32 cellular contexts compared by ENCODE assay signal in the genomic region with DNA sequence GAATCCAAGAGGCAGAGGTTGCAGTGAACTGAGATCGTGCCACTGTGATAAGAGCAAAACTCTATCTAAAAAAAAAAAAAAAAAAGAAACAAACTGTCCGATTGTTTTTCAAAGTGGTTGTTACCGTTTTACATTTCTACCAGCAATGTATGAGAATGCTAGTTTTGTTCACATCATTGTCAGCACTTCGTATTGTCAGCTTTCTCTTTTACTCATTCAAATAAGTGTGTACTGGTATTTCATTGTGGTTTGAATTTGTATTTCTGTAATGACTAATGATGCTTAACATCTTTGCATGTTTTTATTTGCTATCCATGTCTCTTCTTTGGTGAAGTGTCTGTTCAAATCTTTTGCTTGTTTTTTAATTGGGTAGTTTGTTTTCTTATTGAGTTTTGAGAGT.
"Had no signal": no experiment of that assay in that cellular context is flagged by ENCODE, and none has a peak within 500 bp of the region (broad histone marks: within the 10 kb centered on the region; RNA-seq: fewer than 3 reads in every experiment).

No MANE protein-coding gene starts in this region.

- H3K27ac Mint-ChIP-seq: activated B cell treated with CpG ODN at 0.5 μM for 24 hours; activated CD4-positive, alpha-beta memory T cell treated with anti-CD3 and anti-CD28 coated beads, Interleukin-2, amount 10 ng/mL, durations not matched to agents 7 days and 5 days; activated CD4-positive, alpha-beta T cell treated with anti-CD3 and anti-CD28 coated beads, Interleukin-2, amount 10 ng/mL, durations not matched to agents 24 days and 14 days; activated naive CD8-positive, alpha-beta T cell; activated T-cell treated with anti-CD3 and anti-CD28 coated beads, Interleukin-2, amount 50 U/mL, for 24 hours; T-helper 17 cell; T-helper 2 cell treated with Interferon-gamma antibody and Interleukin-4, amounts not matched to agents 5 μg/mL and 100 μg/mL, for 36 hours had no signal

- FAIRE-seq: endometrium, endothelial cell of umbilical vein had no signal

- H3K36me3 Mint-ChIP-seq: activated naive CD8-positive, alpha-beta T cell had no signal

- H3K9me3 Mint-ChIP-seq: activated B cell treated with CpG ODN at 0.5 μM for 24 hours; activated CD4-positive, alpha-beta memory T cell treated with anti-CD3 and anti-CD28 coated beads, Interleukin-2, amount 10 ng/mL, durations not matched to agents 7 days and 5 days; activated CD4-positive, alpha-beta T cell treated with anti-CD3 and anti-CD28 coated beads, Interleukin-2, amount 10 ng/mL, durations not matched to agents 24 days and 14 days; activated T-cell treated with anti-CD3 and anti-CD28 coated beads, Interleukin-2, amount 50 U/mL, for 24 hours; T-helper 2 cell treated with Interferon-gamma antibody and Interleukin-4, amounts not matched to agents 5 μg/mL and 100 μg/mL, for 36 hours had no signal

- H3K36me3 ChIP-seq: brain microvascular endothelial cell, esophagus squamous epithelium, gastroesophageal sphincter, heart right ventricle, WERI-Rb-1 had no signal

- ATAC-seq: activated CD4-positive, CD25-positive, alpha-beta regulatory T cell treated with anti-CD3 and anti-CD28 coated beads, Interleukin-2, amount 50 U/mL, for 24 hours; gastroesophageal sphincter; heart right ventricle; T-helper 17 cell had no signal

- H3K4me1 Mint-ChIP-seq: activated B cell treated with CpG ODN at 0.5 μM for 24 hours had no signal

- H3K27ac ChIP-seq: brain microvascular endothelial cell, epithelial cell of prostate, esophagus squamous epithelium, gastroesophageal sphincter, heart right ventricle, WERI-Rb-1 had no signal

- H3K4me1 ChIP-seq: esophagus squamous epithelium, gastroesophageal sphincter, heart right ventricle had no signal

- H3K9me3 ChIP-seq: esophagus squamous epithelium, gastroesophageal sphincter, heart right ventricle had no signal

- H3K4me3 Mint-ChIP-seq: activated B cell treated with CpG ODN at 0.5 μM for 24 hours; activated CD4-positive, alpha-beta memory T cell treated with anti-CD3 and anti-CD28 coated beads, Interleukin-2, amount 10 ng/mL, durations not matched to agents 7 days and 5 days; activated CD4-positive, alpha-beta T cell treated with anti-CD3 and anti-CD28 coated beads, Interleukin-2, amount 10 ng/mL, durations not matched to agents 24 days and 14 days; activated naive CD8-positive, alpha-beta T cell; activated T-cell treated with anti-CD3 and anti-CD28 coated beads, Interleukin-2, amount 50 U/mL, for 24 hours; T-helper 17 cell; T-helper 2 cell treated with Interferon-gamma antibody and Interleukin-4, amounts not matched to agents 5 μg/mL and 100 μg/mL, for 36 hours had no signal

- H3K4me3 ChIP-seq: esophagus squamous epithelium, gastroesophageal sphincter, heart right ventricle had no signal

- H3K27me3 Mint-ChIP-seq: activated B cell treated with CpG ODN at 0.5 μM for 24 hours; activated CD4-positive, alpha-beta memory T cell treated with anti-CD3 and anti-CD28 coated beads, Interleukin-2, amount 10 ng/mL, durations not matched to agents 7 days and 5 days; activated naive CD8-positive, alpha-beta T cell; T-helper 17 cell had no signal

- DNase-seq: activated B cell treated with CpG ODN at 0.5 μM for 24 hours; activated CD4-positive, alpha-beta memory T cell treated with anti-CD3 and anti-CD28 coated beads, Interleukin-2, amount 10 ng/mL, durations not matched to agents 7 days and 5 days; activated CD4-positive, alpha-beta T cell treated with anti-CD3 and anti-CD28 coated beads, Interleukin-2, amount 10 ng/mL, durations not matched to agents 24 days and 14 days; activated CD4-positive, alpha-beta T cell treated with anti-CD3 and anti-CD28 coated beads, Interleukin-2, amount 50 U/mL, for 4 hours; activated CD8-positive, alpha-beta memory T cell treated with anti-CD3 and anti-CD28 coated beads, Interleukin-2, amount 50 U/mL, for 48 hours; activated effector memory CD4-positive, alpha-beta T cell treated with Interleukin-2 at 50 U/mL for 16 hours; activated gamma-delta T cell treated with Interleukin-2 at 50 U/mL for 16 hours; activated naive CD4-positive, alpha-beta T cell treated with anti-CD3 and anti-CD28 coated beads, Interleukin-2, amount 50 U/mL, for 16 hours; activated naive CD4-positive, alpha-beta T cell treated with Interleukin-2 at 50 U/mL for 16 hours; activated T-cell treated with anti-CD3 and anti-CD28 coated beads for 4 hours; activated T-cell treated with anti-CD3 and anti-CD28 coated beads, Interleukin-2, amount 50 U/mL, for 24 hours; amniotic stem cell; anterior cingulate cortex; brain microvascular endothelial cell; caudate nucleus; cortex of kidney; dermis blood vessel endothelial cell; effector CD8-positive, alpha-beta T cell; esophagus squamous epithelium; foreskin melanocyte; heart right ventricle; SW 1271; T-helper 17 cell; T1000; WERI-Rb-1 had no signal
